In genomic region chr11:8440649-8441048, GRCh38 we compare ENCODE assay signal across 1 cellular context.
TF ChIP-seq lines count a peak whose summit lies in the region.

No MANE protein-coding gene starts in this region.

TF ChIP-seq in HepG2, 621 proteins besides CTCF, POLR2A, EP300 and RAD21 (continued from another document):
- TF ChIP-seq ZFP36 (IDR thresholded peaks at IDR 0.05; ENCODE audit: borderline replicate concordance, low read depth, low read length, partially characterized antibody) (no peak), MIER3 (CRISPR knock-in tag; IDR thresholded peaks at IDR 0.05; ENCODE audit: borderline replicate concordance) (no peak), TRIM24 (CRISPR knock-in tag; IDR thresholded peaks at IDR 0.05) (no peak), EED (CRISPR knock-in tag; IDR thresholded peaks at IDR 0.05) (no peak), HNRNPK (IDR thresholded peaks at IDR 0.05; ENCODE audit: low read depth, low read length, poor library complexity, severe bottlenecking) (no peak), MAFF (IDR thresholded peaks at IDR 0.05; ENCODE audit: low read depth, low read length) (peak; percentile 40), CAMTA2 (CRISPR knock-in tag; IDR thresholded peaks at IDR 0.05; ENCODE audit: borderline replicate concordance) (no peak), LRRFIP1 (CRISPR knock-in tag; conservative IDR thresholded peaks at IDR 0.05) (no peak), NFYB (CRISPR knock-in tag; IDR thresholded peaks at IDR 0.05) (no peak), CBX5 (CRISPR knock-in tag; IDR thresholded peaks at IDR 0.05; ENCODE audit: borderline replicate concordance) (no peak)
- TF ChIP-seq, protein P1, sequence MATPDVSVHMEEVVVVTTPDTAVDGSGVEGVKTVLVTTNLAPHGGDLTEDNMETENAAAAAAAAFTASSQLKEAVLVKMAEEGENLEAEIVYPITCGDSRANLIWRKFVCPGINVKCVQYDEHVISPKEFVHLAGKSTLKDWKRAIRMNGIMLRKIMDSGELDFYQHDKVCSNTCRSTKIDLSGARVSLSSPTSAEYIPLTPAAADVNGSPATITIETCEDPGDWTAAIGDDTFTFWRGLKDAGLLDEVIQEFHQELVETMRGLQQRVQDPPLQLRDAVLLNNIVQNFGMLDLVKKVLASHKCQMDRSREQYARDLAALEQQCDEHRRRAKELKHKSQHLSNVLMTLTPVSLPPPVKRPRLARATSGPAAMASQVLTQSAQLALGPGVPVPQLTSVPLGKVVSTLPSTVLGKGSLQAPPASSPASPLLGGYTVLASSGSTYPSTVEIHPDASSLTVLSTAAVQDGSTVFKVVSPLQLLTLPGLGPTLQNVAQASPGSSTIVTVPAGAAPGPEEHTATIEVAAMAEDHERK (CRISPR knock-in tag; IDR thresholded peaks at IDR 0.05; ENCODE audit: low read depth) = no peak
TF ChIP-seq in HepG2: peak in this region for 2.
